ENCODE assay signal across 8 cellular contexts in genomic region chr2:118122768-118123335, GRCh38. TPM values are rescaled to one million over a fixed set of nuclear protein-coding genes. Genes with fewer than 3 reads are reported as not detected.
DNase-seq lines count a peak whose midpoint lies in the region; ATAC-seq and TF ChIP-seq lines count a peak whose summit lies in the region.

No MANE protein-coding gene starts in this region.

- no peaks in the 10 kb centered on the region for H3K9me3 Mint-ChIP-seq in activated B cell treated with CpG ODN at 0.5 μM for 24 hours
- no peaks in the 10 kb centered on the region for H3K9me3 Mint-ChIP-seq in stimulated activated memory B cell treated with anti-CD40 and anti-IgM and Interleukin-4, amounts not matched to agents 10 μg/mL and 1 μg/mL and 100 μg/mL, for 72 hours

- H3K36me3 Mint-ChIP-seq in activated B cell treated with CpG ODN at 0.5 μM for 24 hours (ENCODE audit: low read depth): no peaks in the 10 kb centered on the region
- H3K36me3 Mint-ChIP-seq in stimulated activated memory B cell treated with anti-CD40 and anti-IgM and Interleukin-4, amounts not matched to agents 10 μg/mL and 1 μg/mL and 100 μg/mL, for 72 hours: no peaks in the 10 kb centered on the region

- peak overlapping the region; percentile 56 for H3K27ac Mint-ChIP-seq in activated B cell treated with CpG ODN at 0.5 μM for 24 hours
- H3K27ac Mint-ChIP-seq in stimulated activated memory B cell treated with anti-CD40 and anti-IgM and Interleukin-4, amounts not matched to agents 10 μg/mL and 1 μg/mL and 100 μg/mL, for 72 hours: peak overlapping the region; percentile 59

- H3K4me3 Mint-ChIP-seq in activated B cell treated with CpG ODN at 0.5 μM for 24 hours: no peak overlapping the region
- no peak overlapping the region for H3K4me3 Mint-ChIP-seq in stimulated activated memory B cell treated with anti-CD40 and anti-IgM and Interleukin-4, amounts not matched to agents 10 μg/mL and 1 μg/mL and 100 μg/mL, for 72 hours

- no peak for DNase-seq in activated B cell treated with CpG ODN at 0.5 μM for 24 hours
- DNase-seq in COLO829 (ENCODE audit: low spot score): no peak
- DNase-seq in NCI-H345 treated with DMSO at 0.1 percent for 48 hours (lab: John Stamatoyannopoulos, UW; ENCODE audit: unreplicated experiment): no peak
- no peak for DNase-seq in SK-N-DZ (ENCODE audit: low spot score)
- DNase-seq in NCI-H446 treated with DMSO at 0.1 percent for 48 hours (lab: John Stamatoyannopoulos, UW): no peak

- peaks cover 2% of the 10 kb centered on the region for H3K27me3 Mint-ChIP-seq in activated B cell treated with CpG ODN at 0.5 μM for 24 hours
- H3K27me3 Mint-ChIP-seq in stimulated activated memory B cell treated with anti-CD40 and anti-IgM and Interleukin-4, amounts not matched to agents 10 μg/mL and 1 μg/mL and 100 μg/mL, for 72 hours: peaks cover 20% of the 10 kb centered on the region

- no peak for TF ChIP-seq CTCF in activated B cell treated with CpG ODN at 0.5 μM for 24 hours (IDR thresholded peaks at IDR 0.05)

- intact Hi-C loops in activated B cell treated with CpG ODN at 0.5 μM for 24 hours (cut with micrococcal nuclease): no loop called here

- CTCF ChIA-PET in activated B cell treated with CpG ODN at 0.5 μM for 24 hours (lab: Charles Lee): no interaction called here

- peaks cover 18% of the 10 kb centered on the region for H3K4me1 Mint-ChIP-seq in activated B cell treated with CpG ODN at 0.5 μM for 24 hours
- H3K4me1 Mint-ChIP-seq in stimulated activated memory B cell treated with anti-CD40 and anti-IgM and Interleukin-4, amounts not matched to agents 10 μg/mL and 1 μg/mL and 100 μg/mL, for 72 hours: peaks cover 18% of the 10 kb centered on the region

- ATAC-seq in GM19324 (IDR thresholded peaks at IDR 0.05; ENCODE audit: low FRiP score, unreplicated experiment): peak; percentile 95
- peak; percentile 85 for ATAC-seq in HG03025 (IDR thresholded peaks at IDR 0.05; ENCODE audit: low FRiP score, unreplicated experiment)
- peak; percentile 67 for ATAC-seq in activated B cell treated with CpG ODN at 0.5 μM for 24 hours (ENCODE audit: low read depth)
- peak; percentile 66 for ATAC-seq in stimulated activated memory B cell treated with anti-CD40 and anti-IgM and Interleukin-4, amounts not matched to agents 10 μg/mL and 1 μg/mL and 100 μg/mL, for 72 hours

- POLR2A ChIA-PET in activated B cell treated with CpG ODN at 0.5 μM for 24 hours (lab: Charles Lee): no interaction called here

RNA-seq across cellular contexts. Expression of gene INSIG2, which starts 34.6 kb away (rescaled TPM):
- total RNA-seq in activated B cell treated with CpG ODN at 0.5 μM for 24 hours: 16.8 and 16.9 TPM in 2 replicates
- 10.8 and 11.4 TPM in 2 replicates for polyA plus RNA-seq in SK-N-DZ (2014; cell fraction: cytosol; rRNA removed)
- 12.1 and 15.7 TPM in 2 replicates for polyA plus RNA-seq in SK-N-DZ (2014; cell fraction: nucleus; rRNA removed)
